In the genomic region with DNA sequence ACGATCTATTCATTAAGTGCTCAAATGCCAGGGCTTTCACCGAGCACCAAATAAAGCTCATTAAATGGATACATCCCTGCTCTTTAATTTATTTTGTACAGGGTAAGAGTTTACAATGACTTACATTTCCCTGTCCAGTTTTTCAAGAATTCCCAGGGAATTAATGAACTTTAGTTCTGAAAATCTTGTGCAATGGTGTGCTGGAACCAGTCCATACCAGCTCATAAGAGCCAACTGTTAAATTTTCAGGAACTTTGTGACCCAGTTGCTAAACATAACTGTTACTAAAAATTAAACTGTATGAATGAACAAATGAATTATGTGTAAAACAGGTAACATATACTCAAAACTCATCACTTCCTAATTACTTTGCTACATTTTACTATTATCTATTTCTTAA, we compare ENCODE assay signal across 12 cellular contexts.
DNase-seq lines count a peak whose midpoint lies in the region; ATAC-seq and TF ChIP-seq lines count a peak whose summit lies in the region.
"Had no signal": no experiment of that assay in that cellular context is flagged by ENCODE, and none has a peak within 500 bp of the region (broad histone marks: within the 10 kb centered on the region; RNA-seq: fewer than 3 reads in every experiment).

No MANE protein-coding gene starts in this region.

- peak overlapping the region; percentile 93; the same call in 1 of the 2 replicates for H3K4me2 ChIP-seq in KMS-11

- TF ChIP-seq POLR2A in esophagus squamous epithelium (IDR thresholded peaks at IDR 0.05), result no peak

- H3K27ac ChIP-seq in KMS-11 (no peak overlapping the region), left lung (no peak overlapping the region), esophagus squamous epithelium (no peak overlapping the region)

- no peak overlapping the region for H3K4me3 ChIP-seq in KMS-11 (IDR thresholded peaks at IDR 0.05; ENCODE audit: insufficient read depth, low read depth, low read length)
- no peak overlapping the region for H3K4me3 ChIP-seq in left lung
- H3K4me3 ChIP-seq in esophagus squamous epithelium, result no peak overlapping the region
- H3K4me3 ChIP-seq: GM12878 had no signal

- no peak for TF ChIP-seq CTCF in KMS-11 (conservative IDR thresholded peaks at IDR 0.05; ENCODE audit: low read depth, low read length)
- no peak for TF ChIP-seq CTCF in left lung (IDR thresholded peaks at IDR 0.05)
- TF ChIP-seq CTCF in esophagus squamous epithelium (IDR thresholded peaks at IDR 0.05), result no peak

- intact Hi-C loops in left lung (cut with DNase I), result no loop called here
- intact Hi-C loops in sciatic nerve (cut with DNase I), result no loop called here
- intact Hi-C loops in esophagus squamous epithelium (cut with DNase I), result no loop called here

- H3K36me3 ChIP-seq in KMS-11 (ENCODE audit: insufficient read depth) (no peaks in the 10 kb centered on the region), left lung (no peaks in the 10 kb centered on the region), esophagus squamous epithelium (no peaks in the 10 kb centered on the region)

- H3K79me2 ChIP-seq in KMS-11 (ENCODE audit: insufficient read depth, low read depth), result no peaks in the 10 kb centered on the region

- DNase-seq in left lung (no peak), sciatic nerve (ENCODE audit: low spot score) (no peak), AML-193 (lab: John Stamatoyannopoulos, UW) (no peak), esophagus squamous epithelium (lab: John Stamatoyannopoulos, UW) (no peak)
- DNase-seq: ACHN; C1 segment of cervical spinal cord; CD4-positive, alpha-beta memory T cell had no signal

- WGBS in esophagus squamous epithelium, 2 donors, result 67 to 73% methylated on average over 2 of the region's 2 CpGs

- H3K27me3 ChIP-seq in KMS-11 (ENCODE audit: insufficient read depth, low read depth) (no peaks in the 10 kb centered on the region), left lung (no peaks in the 10 kb centered on the region), esophagus squamous epithelium (no peaks in the 10 kb centered on the region)

- H3K9me3 ChIP-seq in left lung (no peaks in the 10 kb centered on the region), esophagus squamous epithelium (no peaks in the 10 kb centered on the region)

- H3K9ac ChIP-seq in KMS-11, result no peak overlapping the region

- ATAC-seq in esophagus mucosa (peak; percentile 32), left lung (peak; percentile 44), sciatic nerve (peak; percentile 69), HG03095 (IDR thresholded peaks at IDR 0.05; ENCODE audit: unreplicated experiment) (no peak), HG02588 (IDR thresholded peaks at IDR 0.05; ENCODE audit: unreplicated experiment) (no peak)
- ATAC-seq: GM12878 had no signal

- 0 out of 2 replicates have a peak overlapping the region, but pooled peaks have one; percentile 3 for H2AFZ ChIP-seq in KMS-11 (ENCODE audit: low read depth)

- H3K4me1 ChIP-seq in KMS-11 (ENCODE audit: low read depth, poor library complexity, severe bottlenecking) (peaks cover 59% of the 10 kb centered on the region), left lung (peaks cover 0 to 5% of the 10 kb centered on the region in 2 donors), esophagus squamous epithelium (peaks cover 0 to 21% (median 16%) of the 10 kb centered on the region in 3 donors)

- no peaks in the 10 kb centered on the region for H4K20me1 ChIP-seq in KMS-11 (ENCODE audit: insufficient read depth)

Comparison
In these comparisons a context has a peak if more than half of its experiments do, and no peak if none do; other contexts are left out.
1. ATAC-seq: peak in esophagus mucosa (single experiment), left lung (single experiment) and sciatic nerve (single experiment); none in HG03095 (single experiment) and HG02588 (single experiment).